In the genomic region with DNA sequence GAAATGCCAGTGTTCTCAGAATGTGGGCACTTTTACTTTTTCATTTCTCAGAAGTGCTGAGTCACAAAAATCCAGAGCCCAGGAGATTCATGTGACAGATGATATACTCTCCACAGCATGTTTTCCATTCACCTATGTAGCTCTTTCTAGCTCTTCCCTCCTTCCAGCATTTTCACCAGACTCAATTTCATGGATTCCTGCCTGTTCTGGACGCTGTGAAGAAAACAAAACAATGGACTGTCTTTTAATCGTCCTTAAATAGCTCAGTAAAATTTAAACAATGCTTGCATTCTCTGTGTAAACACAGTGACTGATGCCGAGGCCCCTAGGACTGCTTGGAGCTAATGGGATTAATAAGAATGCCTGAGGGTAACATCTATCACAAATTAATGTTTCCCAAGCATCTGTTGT, we compare ENCODE assay signal across 1 cellular context.
TF ChIP-seq lines count a peak whose summit lies in the region.

No MANE protein-coding gene starts in this region.

TF ChIP-seq in A549, 52 proteins besides CTCF, POLR2A, EP300 and RAD21:
- TF ChIP-seq HEYL (CRISPR knock-in tag; IDR thresholded peaks at IDR 0.05) (no peak), MAFK (IDR thresholded peaks at IDR 0.05; ENCODE audit: partially characterized antibody) (peak; percentile 84)
